ENCODE assay signal across 17 cellular contexts in genomic region chr14:58730793-58731464, GRCh38.
DNase-seq lines count a peak whose midpoint lies in the region; ATAC-seq and TF ChIP-seq lines count a peak whose summit lies in the region.
"Had no signal": no experiment of that assay in that cellular context is flagged by ENCODE, and none has a peak within 500 bp of the region (broad histone marks: within the 10 kb centered on the region; RNA-seq: fewer than 3 reads in every experiment).

No MANE protein-coding gene starts in this region.

- H3K36me3 ChIP-seq in HCT116 (ENCODE audit: control insufficient read depth in 1 of 2, insufficient read depth in 2 of 2, low read length in 2 of 2) (no peaks in the 10 kb centered on the region), adipocyte (ENCODE audit: control insufficient read depth, insufficient read depth, low read length, severe bottlenecking) (no peaks in the 10 kb centered on the region), thymus (ENCODE audit: control insufficient read depth, insufficient read depth) (no peaks in the 10 kb centered on the region)

- TF ChIP-seq RAD21 in HCT116 (IDR thresholded peaks at IDR 0.05; ENCODE audit: low read depth) = no peak

- peak overlapping the region; percentile 81; the same call in 1 of the 2 replicates for H3K27ac ChIP-seq in HCT116 (ENCODE audit: low read depth, low read length)
- H3K27ac ChIP-seq in thymus (ENCODE audit: low read depth) = peak overlapping the region; percentile 4

- RAD21 ChIA-PET in HCT116 (lab: Charles Lee; ENCODE audit: low non-redundant PET in 1 of 2, low total read pairs in 2 of 2, uncharacterized antibody in 2 of 2, unreplicated experiment in 2 of 2) = no interaction called here

- no peak for TF ChIP-seq CTCF in HCT116 (IDR thresholded peaks at IDR 0.05 in 2 of 3, conservative IDR thresholded peaks at IDR 0.05 in 1 of 3; ENCODE audit: borderline replicate concordance in 1 of 3, insufficient read depth in 1 of 3, low read depth in 2 of 3, low read length in 2 of 3)

- peak overlapping the region; percentile 47 for H2AFZ ChIP-seq in HCT116 (ENCODE audit: low read depth, low read length, poor library complexity, severe bottlenecking)

- POLR2A ChIA-PET in HCT116 (lab: Charles Lee) = no interaction called here

- CTCF ChIA-PET in HCT116 (lab: Charles Lee) = no interaction called here

- H3K9me2 ChIP-seq in HCT116 (ENCODE audit: insufficient read depth) = no peaks in the 10 kb centered on the region

- ATAC-seq in HCT116 = peak; percentile 56; the same call in 1 of the 2 replicates
- no peak for ATAC-seq in GM18909 (IDR thresholded peaks at IDR 0.05; ENCODE audit: poor library complexity, unreplicated experiment)
- ATAC-seq: left colon, T-helper 17 cell had no signal

- H3K4me3 ChIP-seq in HCT116 (replicated peaks in 1 of 2; ENCODE audit: low read depth in 1 of 2, low read length in 2 of 2) = peak overlapping the region in 1 of 2 experiments; percentile 2; a peak in 1 of 4 replicates
- H3K4me3 ChIP-seq in adipocyte (ENCODE audit: low read length) = peak overlapping the region; percentile 19
- H3K4me3 ChIP-seq in thymus (ENCODE audit: low read length) = no peak overlapping the region

- peak overlapping the region; percentile 61 for H3K4me2 ChIP-seq in HCT116 (ENCODE audit: low read length)

- H3K79me2 ChIP-seq in HCT116 (ENCODE audit: insufficient read depth, low read length) = no peaks in the 10 kb centered on the region

- H3K4me1 ChIP-seq in HCT116 (ENCODE audit: control insufficient read depth in 1 of 2, insufficient read depth in 2 of 2, low read length in 2 of 2) (peaks cover 20 to 42% of the 10 kb centered on the region in 2 experiments), adipocyte (ENCODE audit: control insufficient read depth, insufficient read depth, low read length) (peaks cover 20% of the 10 kb centered on the region), thymus (ENCODE audit: control insufficient read depth, insufficient read depth, low read length) (no peaks in the 10 kb centered on the region)

- no peaks in the 10 kb centered on the region for H4K20me1 ChIP-seq in HCT116 (ENCODE audit: insufficient read depth)

- DNase-seq in HCT116 (ENCODE audit: low read depth, low spot score) = no peak
- no peak for DNase-seq in adipocyte (ENCODE audit: low read depth)
- peak; percentile 64 for DNase-seq in iris pigment epithelial cell (ENCODE audit: low read depth)
- DNase-seq in AG08396 (ENCODE audit: low spot score) = no peak
- no peak for DNase-seq in occipital lobe (lab: John Stamatoyannopoulos, UW)
- DNase-seq: activated B cell treated with CpG ODN at 0.5 μM for 24 hours; activated effector memory CD4-positive, alpha-beta T cell treated with Interleukin-2 at 50 U/mL for 16 hours; anterior cingulate cortex; CD4-positive, alpha-beta T cell; hippocampal formation; KG1; left colon; naive B cell; NCI-H1105 treated with DMSO at 0.1 percent for 48 hours; T-helper 17 cell had no signal

- H3K9ac ChIP-seq in HCT116 (ENCODE audit: low read length) (no peak overlapping the region), adipocyte (ENCODE audit: low read length) (no peak overlapping the region)

- intact Hi-C loops in HCT116 (cut with micrococcal nuclease) = no loop called here

- TF ChIP-seq POLR2A in HCT116 (IDR thresholded peaks at IDR 0.05; ENCODE audit: borderline replicate concordance, extremely low read depth, insufficient read depth, insufficient read length) = no peak

- H3K27me3 ChIP-seq in HCT116 (ENCODE audit: insufficient read depth, low read length) (no peaks in the 10 kb centered on the region), adipocyte (replicated peaks; ENCODE audit: control insufficient read depth, insufficient read depth, low read length) (peaks cover 4% of the 10 kb centered on the region), thymus (ENCODE audit: control insufficient read depth, insufficient read depth) (no peaks in the 10 kb centered on the region)

- no TSS peak for BruUV-seq in HCT116 (replicated peaks; lab: Mats Ljungman, UMichigan)

- no peaks in the 10 kb centered on the region for H3K9me3 ChIP-seq in HCT116 (ENCODE audit: control insufficient read depth in 1 of 2, insufficient read depth in 1 of 2, low read depth in 1 of 2, low read length in 2 of 2)
- H3K9me3 ChIP-seq in adipocyte (ENCODE audit: control insufficient read depth, low read length) = no peaks in the 10 kb centered on the region
- no peaks in the 10 kb centered on the region for H3K9me3 ChIP-seq in thymus (ENCODE audit: control insufficient read depth)

- 83% methylated on average over 5 of the region's 5 CpGs for WGBS in thymus

TF ChIP-seq in HCT116, 20 proteins besides CTCF, POLR2A, EP300 and RAD21:
- no peak for TF ChIP-seq SRF (IDR thresholded peaks at IDR 0.05; ENCODE audit: low read depth)
- TF ChIP-seq FOSL1 (IDR thresholded peaks at IDR 0.05; ENCODE audit: low read depth) = no peak
- TF ChIP-seq CBX3 (IDR thresholded peaks at IDR 0.05; ENCODE audit: low read depth) = no peak; the same call in 1 of the 2 replicates
- no peak for TF ChIP-seq ZNF274 (IDR thresholded peaks at IDR 0.05; ENCODE audit: low read depth, low read length)
- no peak for TF ChIP-seq ELF1 (IDR thresholded peaks at IDR 0.05; ENCODE audit: borderline replicate concordance, low read depth)
- TF ChIP-seq SIN3A (IDR thresholded peaks at IDR 0.05; ENCODE audit: low read depth) = no peak
- TF ChIP-seq YY1 (IDR thresholded peaks at IDR 0.05; ENCODE audit: extremely low read depth, insufficient replicate concordance, low read depth, low read length) = no peak
- TF ChIP-seq SP1 (IDR thresholded peaks at IDR 0.05; ENCODE audit: low read depth) = no peak
- TF ChIP-seq EGR1 (IDR thresholded peaks at IDR 0.05; ENCODE audit: low read depth) = no peak
- TF ChIP-seq JUND (IDR thresholded peaks at IDR 0.05) = no peak
- no peak for TF ChIP-seq CEBPB (IDR thresholded peaks at IDR 0.05; ENCODE audit: low read depth)
- no peak for TF ChIP-seq REST (IDR thresholded peaks at IDR 0.05; ENCODE audit: low read depth)
- TF ChIP-seq EZH2 (IDR thresholded peaks at IDR 0.05) = no peak
- no peak for TF ChIP-seq EZH2phosphoT487 (IDR thresholded peaks at IDR 0.05; ENCODE audit: borderline replicate concordance)
- no peak for TF ChIP-seq MAX (IDR thresholded peaks at IDR 0.05)
